Comparison of ENCODE assay signal across 15 cellular contexts in the genomic region with DNA sequence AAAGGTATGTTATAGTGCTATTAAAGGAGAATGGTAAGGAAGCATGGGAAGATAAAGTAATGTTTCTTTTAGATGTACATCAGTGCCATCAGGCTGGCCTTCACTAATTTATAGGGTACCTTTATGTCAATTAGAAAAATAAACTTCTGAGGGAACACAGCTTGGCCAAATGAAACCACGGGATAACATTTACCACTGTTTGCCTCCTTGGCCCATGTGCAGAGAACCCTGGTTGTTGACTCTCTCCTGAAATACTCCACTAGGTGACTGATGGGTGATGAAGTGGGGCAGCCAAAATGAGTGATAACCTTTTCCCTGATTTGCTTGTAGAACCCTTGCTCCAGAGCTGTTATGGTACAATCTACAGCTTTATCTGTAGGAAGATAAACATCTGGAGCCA. TPM values are rescaled to one million over a fixed set of nuclear protein-coding genes. Genes with fewer than 3 reads are reported as not detected.
A peak's percentile ranks its signal among the peaks of the same experiment; 100 is the strongest.
DNase-seq lines count a peak whose midpoint lies in the region; ATAC-seq, FAIRE-seq and TF ChIP-seq lines count a peak whose summit lies in the region.
"Had no signal": no experiment of that assay in that cellular context is flagged by ENCODE, and none has a peak within 500 bp of the region (broad histone marks: within the 10 kb centered on the region; RNA-seq: fewer than 3 reads in every experiment).

No MANE protein-coding gene starts in this region.

- H3F3A ChIP-seq in PC-3 (ENCODE audit: low read length, unreplicated experiment): no peaks in the 10 kb centered on the region

- H3K4me2 ChIP-seq in PC-3 (ENCODE audit: low read length) (peak overlapping the region; percentile 55; the same call in 1 of the 2 replicates), endothelial cell of umbilical vein (ENCODE audit: insufficient read depth, low read length) (peak overlapping the region; percentile 85), skeletal muscle satellite cell (ENCODE audit: low read length) (peak overlapping the region; percentile 58)

- H3K9me3 ChIP-seq in PC-3 (ENCODE audit: low read length) (no peaks in the 10 kb centered on the region), endothelial cell of umbilical vein (replicated peaks; ENCODE audit: control insufficient read depth, insufficient read depth, low read length) (no peaks in the 10 kb centered on the region), skeletal muscle satellite cell (replicated peaks; ENCODE audit: low read length) (no peaks in the 10 kb centered on the region)
- H3K9me3 ChIP-seq: lower lobe of right lung, neutrophil, testis had no signal

- intact Hi-C loops in CD14-positive monocyte (cut with micrococcal nuclease): no loop called here
- intact Hi-C loops in PC-3 (cut with micrococcal nuclease): no loop called here
- intact Hi-C loops in endothelial cell of umbilical vein (cut with micrococcal nuclease): no loop called here

- peaks cover 0 to 2% (median 0%) of the 10 kb centered on the region in 3 donors for H3K27me3 Mint-ChIP-seq in CD14-positive monocyte (ENCODE audit: low read depth in 3 of 3)

- H3K4me1 ChIP-seq in PC-3 (ENCODE audit: insufficient read depth, low read length) (peaks cover 22% of the 10 kb centered on the region), endothelial cell of umbilical vein (ENCODE audit: control insufficient read depth, extremely low read depth, insufficient read depth, low read length) (peaks cover 25% of the 10 kb centered on the region), skeletal muscle satellite cell (ENCODE audit: control insufficient read depth, insufficient read depth, low read length) (peaks cover 47% of the 10 kb centered on the region)

- TF ChIP-seq CTCF in CD14-positive monocyte (IDR thresholded peaks at IDR 0.05) (no peak), PC-3 (conservative IDR thresholded peaks at IDR 0.05; ENCODE audit: low read depth, low read length) (no peak), endothelial cell of umbilical vein (IDR thresholded peaks at IDR 0.05; ENCODE audit: extremely low read depth in 1 of 2, insufficient read depth in 1 of 2, low read depth in 1 of 2, low read length in 2 of 2) (no peak)

- H3K27ac ChIP-seq in PC-3 (ENCODE audit: low read length) (no peak overlapping the region), endothelial cell of umbilical vein (ENCODE audit: insufficient read depth, low read depth, low read length) (peak overlapping the region; percentile 89)
- H3K27ac ChIP-seq: neutrophil, WERI-Rb-1 had no signal

- dilution Hi-C loops in endothelial cell of umbilical vein (cut with MboI; ENCODE audit: extremely low pct_ligation_motif_present, low sequenced_read_pairs): no loop called here

- DNase-seq in CD14-positive monocyte (ENCODE audit: low spot score) (no peak), PC-3 (no peak), endothelial cell of umbilical vein (ENCODE audit: low read depth, low spot score) (no peak), T-helper 1 cell (no peak), GM19238 (ENCODE audit: insufficient read length, low spot score) (no peak)
- no peak for DNase-seq in stimulated activated naive CD4-positive, alpha-beta T cell treated with Interleukin-2 at 50 U/mL for 16 hours (lab: John Stamatoyannopoulos, UW)
- DNase-seq: anterior cingulate cortex, dermis blood vessel endothelial cell, lower lobe of right lung, NCI-H1048, testis, WERI-Rb-1 had no signal

- peak overlapping the region in 4 of 7 donors; percentile 1 to 43 (median 29) for H3K27ac Mint-ChIP-seq in CD14-positive monocyte

- H3K9me2 ChIP-seq in PC-3 (replicated peaks; ENCODE audit: low read length): no peaks in the 10 kb centered on the region

- H3K27me3 ChIP-seq in PC-3 (ENCODE audit: low read length) (no peaks in the 10 kb centered on the region), endothelial cell of umbilical vein (ENCODE audit: control insufficient read depth in 2 of 2, insufficient read depth in 2 of 2, low read length in 2 of 2) (no peaks in the 10 kb centered on the region), skeletal muscle satellite cell (ENCODE audit: control insufficient read depth, insufficient read depth, low read length) (no peaks in the 10 kb centered on the region)
- H3K27me3 ChIP-seq: neutrophil, testis had no signal

- H3K9ac ChIP-seq in PC-3 (ENCODE audit: low read length) (no peak overlapping the region), endothelial cell of umbilical vein (replicated peaks; ENCODE audit: extremely low read depth, insufficient read depth, low read length) (peak overlapping the region; percentile 70), skeletal muscle satellite cell (ENCODE audit: low read depth, low read length) (no peak overlapping the region)

- no peaks in the 10 kb centered on the region for H3K9me1 ChIP-seq in endothelial cell of umbilical vein (replicated peaks; ENCODE audit: control insufficient read depth, extremely low read depth, insufficient read depth, low read length)

- CTCF ChIA-PET in PC-3 (lab: Charles Lee): no interaction called here
- CTCF ChIA-PET in endothelial cell of umbilical vein (lab: Charles Lee): interaction anchor here (1.1 to 2.8 kb wide), 2 partner anchors 20 to 183 kb away, joined by 4 to 8 read pairs; no protein-coding TSS in a partner anchor

- TF ChIP-seq POLR2A in endothelial cell of umbilical vein (IDR thresholded peaks at IDR 0.05; ENCODE audit: low read depth, low read length): no peak

- POLR2A ChIA-PET in PC-3 (lab: Charles Lee; ENCODE audit: unreplicated experiment) (no interaction called here), endothelial cell of umbilical vein (lab: Charles Lee) (interaction anchor here (0.6 kb wide), 1 partner anchor 404 kb away, joined by 3 read pairs; no protein-coding TSS in a partner anchor)

- no peak for FAIRE-seq in endothelial cell of umbilical vein (lab: Jason Lieb, UNC)

- BruUV-seq in PC-3 (replicated peaks; lab: Mats Ljungman, UMichigan) (no TSS peak), endothelial cell of umbilical vein (replicated peaks; lab: Mats Ljungman, UMichigan) (no TSS peak)

- no peaks in the 10 kb centered on the region for H3K9me3 Mint-ChIP-seq in CD14-positive monocyte

- H4K20me1 ChIP-seq in PC-3 (ENCODE audit: low read length): peaks cover 4% of the 10 kb centered on the region; the same call in 1 of the 2 replicates
- H4K20me1 ChIP-seq in endothelial cell of umbilical vein (replicated peaks; ENCODE audit: control insufficient read depth, extremely low read depth, insufficient read depth, low read length): no peaks in the 10 kb centered on the region

- ATAC-seq in PC-3 (no peak), HG03097 (IDR thresholded peaks at IDR 0.05; ENCODE audit: low FRiP score, unreplicated experiment) (no peak)
- ATAC-seq: lower lobe of right lung had no signal

- H3K79me2 ChIP-seq in PC-3 (ENCODE audit: low read length) (no peaks in the 10 kb centered on the region), endothelial cell of umbilical vein (ENCODE audit: control insufficient read depth, insufficient read depth, low read length) (peaks cover 9% of the 10 kb centered on the region)

- H3K36me3 ChIP-seq in PC-3 (ENCODE audit: low read depth, low read length) (peaks cover 50% of the 10 kb centered on the region), endothelial cell of umbilical vein (ENCODE audit: control insufficient read depth in 2 of 2, extremely low read depth in 1 of 2, insufficient read depth in 2 of 2, low read length in 2 of 2) (peaks cover 30 to 44% of the 10 kb centered on the region in 2 experiments), skeletal muscle satellite cell (ENCODE audit: insufficient read depth, low read length) (peaks cover 83% of the 10 kb centered on the region)
- H3K36me3 ChIP-seq: WERI-Rb-1 had no signal

- H3K4me3 Mint-ChIP-seq in CD14-positive monocyte: no peak overlapping the region

- H3K4me1 Mint-ChIP-seq in CD14-positive monocyte: peaks cover 27% of the 10 kb centered on the region

- no peak overlapping the region for H3K4me3 ChIP-seq in PC-3 (ENCODE audit: low read length)
- no peak overlapping the region for H3K4me3 ChIP-seq in endothelial cell of umbilical vein (replicated peaks in 1 of 3; ENCODE audit: insufficient read depth in 1 of 3, low read depth in 1 of 3, low read length in 3 of 3)
- H3K4me3 ChIP-seq in skeletal muscle satellite cell (ENCODE audit: low read length): no peak overlapping the region
- H3K4me3 ChIP-seq: lower lobe of right lung, testis had no signal

- no peak overlapping the region for H2AFZ ChIP-seq in PC-3 (ENCODE audit: low read length)
- H2AFZ ChIP-seq in endothelial cell of umbilical vein (ENCODE audit: low read depth, low read length): no peak overlapping the region

- peaks cover 92 to 95% of the 10 kb centered on the region in 2 donors for H3K36me3 Mint-ChIP-seq in CD14-positive monocyte

TF ChIP-seq in endothelial cell of umbilical vein, 7 proteins besides CTCF, POLR2A, EP300 and RAD21 (continues in another document):
- TF ChIP-seq MYC (IDR thresholded peaks at IDR 0.05; ENCODE audit: low read depth, low read length) (no peak), MAX (IDR thresholded peaks at IDR 0.05; ENCODE audit: insufficient read depth, insufficient read length) (no peak)

RNA-seq across cellular contexts. Expression of gene TRIM38, which starts 9.5 kb away (rescaled TPM):
- polyA plus RNA-seq in CD14-positive monocyte: 1 to 10 TPM; 4.1 to 8.0 TPM
- 5.6 and 6.4 TPM in 2 replicates for total RNA-seq in PC-3 (2014; rRNA removed)
- 13.2 and 13.7 TPM in 2 replicates for total RNA-seq in endothelial cell of umbilical vein
- polyA plus RNA-seq in endothelial cell of umbilical vein: 4.6 and 5.1 TPM in 2 replicates
- 4.9 and 5.2 TPM in 2 replicates for polyA plus RNA-seq in endothelial cell of umbilical vein (2011; cell fraction: cytosol; rRNA removed)
- 19.5 and 22.4 TPM in 2 replicates for polyA plus RNA-seq in endothelial cell of umbilical vein (2011; cell fraction: nucleus; rRNA removed)
- polyA plus RNA-seq in endothelial cell of umbilical vein (2012): 5.8 and 8.5 TPM in 2 replicates
- 10.4 and 11.6 TPM in 2 replicates for polyA minus RNA-seq in endothelial cell of umbilical vein
- 3.1 TPM for polyA minus RNA-seq in endothelial cell of umbilical vein (2011; cell fraction: cytosol; rRNA and poly(A)+ RNA removed)
- 12.1 and 15.8 TPM in 2 replicates for polyA minus RNA-seq in endothelial cell of umbilical vein (2011; cell fraction: nucleus; rRNA and poly(A)+ RNA removed)
- 7.6 and 9.6 TPM in 2 replicates for total RNA-seq in skeletal muscle satellite cell (2012; rRNA removed)

RNA-seq across cellular contexts. Expression of gene SLC17A2, which starts 41.6 kb away (rescaled TPM):
- polyA plus RNA-seq in CD14-positive monocyte (not detected), endothelial cell of umbilical vein (not detected in 2 replicates)
- total RNA-seq in PC-3 (2014; rRNA removed) (not detected in 2 replicates), endothelial cell of umbilical vein (not detected in 2 replicates)
- polyA plus RNA-seq in endothelial cell of umbilical vein (2011; cell fraction: cytosol; rRNA removed): not detected in 2 replicates
- not detected in 2 replicates for polyA plus RNA-seq in endothelial cell of umbilical vein (2011; cell fraction: nucleus; rRNA removed)
- not detected in 2 replicates for polyA plus RNA-seq in endothelial cell of umbilical vein (2012)
- polyA minus RNA-seq in endothelial cell of umbilical vein: not detected in 2 replicates
- polyA minus RNA-seq in endothelial cell of umbilical vein (2011; cell fraction: cytosol; rRNA and poly(A)+ RNA removed): not detected
- not detected in 2 replicates for polyA minus RNA-seq in endothelial cell of umbilical vein (2011; cell fraction: nucleus; rRNA and poly(A)+ RNA removed)
- not detected in 2 replicates for total RNA-seq in skeletal muscle satellite cell (2012; rRNA removed)
- total RNA-seq: dermis blood vessel endothelial cell, lower lobe of right lung had no signal
